In the genomic region with DNA sequence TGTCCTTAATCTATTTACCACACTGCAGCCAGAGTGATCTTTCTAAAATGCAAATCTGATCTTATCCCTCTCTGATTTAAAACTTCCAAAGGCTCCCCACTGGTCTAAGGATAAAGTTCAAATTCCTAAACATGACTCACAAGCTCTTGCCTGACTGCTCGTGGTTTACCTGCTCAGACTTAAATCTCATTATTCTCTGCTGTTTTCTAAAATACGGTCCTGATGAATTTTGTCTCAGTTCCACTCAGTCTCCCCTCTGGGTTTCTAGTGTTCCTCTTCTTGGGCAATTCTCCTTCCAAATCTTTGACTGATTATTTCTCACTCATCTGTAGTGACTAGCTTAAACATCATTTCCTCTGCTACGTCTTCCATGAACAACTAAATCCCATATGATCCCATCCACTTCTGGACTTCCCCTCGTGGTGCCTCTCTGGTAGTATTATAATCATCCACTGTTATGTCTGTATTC, we compare ENCODE assay signal across 1 cellular context.
A peak's percentile ranks its signal among the peaks of the same experiment; 100 is the strongest.
TF ChIP-seq lines count a peak whose summit lies in the region.

No MANE protein-coding gene starts in this region.

TF ChIP-seq in SK-N-SH, 30 proteins besides CTCF, POLR2A, EP300 and RAD21 (continued from another document):
- TF ChIP-seq, protein P1, sequence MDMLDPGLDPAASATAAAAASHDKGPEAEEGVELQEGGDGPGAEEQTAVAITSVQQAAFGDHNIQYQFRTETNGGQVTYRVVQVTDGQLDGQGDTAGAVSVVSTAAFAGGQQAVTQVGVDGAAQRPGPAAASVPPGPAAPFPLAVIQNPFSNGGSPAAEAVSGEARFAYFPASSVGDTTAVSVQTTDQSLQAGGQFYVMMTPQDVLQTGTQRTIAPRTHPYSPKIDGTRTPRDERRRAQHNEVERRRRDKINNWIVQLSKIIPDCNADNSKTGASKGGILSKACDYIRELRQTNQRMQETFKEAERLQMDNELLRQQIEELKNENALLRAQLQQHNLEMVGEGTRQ (IDR thresholded peaks at IDR 0.05; ENCODE audit: borderline replicate concordance, low read depth, low read length), result no peak
- no peak for TF ChIP-seq POLR2AphosphoS5 (IDR thresholded peaks at IDR 0.05; ENCODE audit: low read depth, low read length)
- peak; percentile 62 for TF ChIP-seq JUND (IDR thresholded peaks at IDR 0.05)
- TF ChIP-seq EZH2phosphoT487 (IDR thresholded peaks at IDR 0.05; ENCODE audit: borderline replicate concordance, low read depth), result no peak
- TF ChIP-seq, protein P2, sequence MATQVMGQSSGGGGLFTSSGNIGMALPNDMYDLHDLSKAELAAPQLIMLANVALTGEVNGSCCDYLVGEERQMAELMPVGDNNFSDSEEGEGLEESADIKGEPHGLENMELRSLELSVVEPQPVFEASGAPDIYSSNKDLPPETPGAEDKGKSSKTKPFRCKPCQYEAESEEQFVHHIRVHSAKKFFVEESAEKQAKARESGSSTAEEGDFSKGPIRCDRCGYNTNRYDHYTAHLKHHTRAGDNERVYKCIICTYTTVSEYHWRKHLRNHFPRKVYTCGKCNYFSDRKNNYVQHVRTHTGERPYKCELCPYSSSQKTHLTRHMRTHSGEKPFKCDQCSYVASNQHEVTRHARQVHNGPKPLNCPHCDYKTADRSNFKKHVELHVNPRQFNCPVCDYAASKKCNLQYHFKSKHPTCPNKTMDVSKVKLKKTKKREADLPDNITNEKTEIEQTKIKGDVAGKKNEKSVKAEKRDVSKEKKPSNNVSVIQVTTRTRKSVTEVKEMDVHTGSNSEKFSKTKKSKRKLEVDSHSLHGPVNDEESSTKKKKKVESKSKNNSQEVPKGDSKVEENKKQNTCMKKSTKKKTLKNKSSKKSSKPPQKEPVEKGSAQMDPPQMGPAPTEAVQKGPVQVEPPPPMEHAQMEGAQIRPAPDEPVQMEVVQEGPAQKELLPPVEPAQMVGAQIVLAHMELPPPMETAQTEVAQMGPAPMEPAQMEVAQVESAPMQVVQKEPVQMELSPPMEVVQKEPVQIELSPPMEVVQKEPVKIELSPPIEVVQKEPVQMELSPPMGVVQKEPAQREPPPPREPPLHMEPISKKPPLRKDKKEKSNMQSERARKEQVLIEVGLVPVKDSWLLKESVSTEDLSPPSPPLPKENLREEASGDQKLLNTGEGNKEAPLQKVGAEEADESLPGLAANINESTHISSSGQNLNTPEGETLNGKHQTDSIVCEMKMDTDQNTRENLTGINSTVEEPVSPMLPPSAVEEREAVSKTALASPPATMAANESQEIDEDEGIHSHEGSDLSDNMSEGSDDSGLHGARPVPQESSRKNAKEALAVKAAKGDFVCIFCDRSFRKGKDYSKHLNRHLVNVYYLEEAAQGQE (IDR thresholded peaks at IDR 0.05; ENCODE audit: low read depth, low read length), result no peak
- TF ChIP-seq, protein P3, sequence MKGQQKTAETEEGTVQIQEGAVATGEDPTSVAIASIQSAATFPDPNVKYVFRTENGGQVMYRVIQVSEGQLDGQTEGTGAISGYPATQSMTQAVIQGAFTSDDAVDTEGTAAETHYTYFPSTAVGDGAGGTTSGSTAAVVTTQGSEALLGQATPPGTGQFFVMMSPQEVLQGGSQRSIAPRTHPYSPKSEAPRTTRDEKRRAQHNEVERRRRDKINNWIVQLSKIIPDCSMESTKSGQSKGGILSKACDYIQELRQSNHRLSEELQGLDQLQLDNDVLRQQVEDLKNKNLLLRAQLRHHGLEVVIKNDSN (IDR thresholded peaks at IDR 0.05; ENCODE audit: borderline replicate concordance, low read depth), result no peak
- no peak for TF ChIP-seq FOXM1 (IDR thresholded peaks at IDR 0.05; ENCODE audit: low read depth)
- no peak for TF ChIP-seq FOXJ3 (CRISPR knock-in tag; IDR thresholded peaks at IDR 0.05)
- no peak for TF ChIP-seq GABPA (IDR thresholded peaks at IDR 0.05; ENCODE audit: low read depth)
- no peak for TF ChIP-seq GATA2 (CRISPR knock-in tag; IDR thresholded peaks at IDR 0.05)
- TF ChIP-seq YY1 (IDR thresholded peaks at IDR 0.05; ENCODE audit: low read depth), result no peak
- no peak for TF ChIP-seq CHD2 (IDR thresholded peaks at IDR 0.05; ENCODE audit: low read length, partially characterized antibody)
- TF ChIP-seq NFIC (IDR thresholded peaks at IDR 0.05; ENCODE audit: borderline replicate concordance), result peak; percentile 14; the same call in 1 of the 2 replicates
- no peak for TF ChIP-seq MEF2A (IDR thresholded peaks at IDR 0.05; ENCODE audit: borderline replicate concordance, low read depth)
- no peak for TF ChIP-seq RFX5 (IDR thresholded peaks at IDR 0.05; ENCODE audit: low read length)
- TF ChIP-seq, protein P4, sequence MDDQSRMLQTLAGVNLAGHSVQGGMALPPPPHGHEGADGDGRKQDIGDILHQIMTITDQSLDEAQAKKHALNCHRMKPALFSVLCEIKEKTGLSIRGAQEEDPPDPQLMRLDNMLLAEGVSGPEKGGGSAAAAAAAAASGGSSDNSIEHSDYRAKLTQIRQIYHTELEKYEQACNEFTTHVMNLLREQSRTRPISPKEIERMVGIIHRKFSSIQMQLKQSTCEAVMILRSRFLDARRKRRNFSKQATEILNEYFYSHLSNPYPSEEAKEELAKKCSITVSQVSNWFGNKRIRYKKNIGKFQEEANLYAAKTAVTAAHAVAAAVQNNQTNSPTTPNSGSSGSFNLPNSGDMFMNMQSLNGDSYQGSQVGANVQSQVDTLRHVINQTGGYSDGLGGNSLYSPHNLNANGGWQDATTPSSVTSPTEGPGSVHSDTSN (IDR thresholded peaks at IDR 0.05), result peak; percentile 41; the same call in 1 of the 2 replicates
- no peak for TF ChIP-seq ELF1 (IDR thresholded peaks at IDR 0.05)
- TF ChIP-seq TAF1 (IDR thresholded peaks at IDR 0.05; ENCODE audit: borderline replicate concordance, low read depth, low read length), result no peak
- no peak for TF ChIP-seq SIN3A (IDR thresholded peaks at IDR 0.05; ENCODE audit: borderline replicate concordance, low read depth, low read length)
- no peak for TF ChIP-seq MXI1 (IDR thresholded peaks at IDR 0.05; ENCODE audit: low read depth, low read length)
- TF ChIP-seq, protein P5, sequence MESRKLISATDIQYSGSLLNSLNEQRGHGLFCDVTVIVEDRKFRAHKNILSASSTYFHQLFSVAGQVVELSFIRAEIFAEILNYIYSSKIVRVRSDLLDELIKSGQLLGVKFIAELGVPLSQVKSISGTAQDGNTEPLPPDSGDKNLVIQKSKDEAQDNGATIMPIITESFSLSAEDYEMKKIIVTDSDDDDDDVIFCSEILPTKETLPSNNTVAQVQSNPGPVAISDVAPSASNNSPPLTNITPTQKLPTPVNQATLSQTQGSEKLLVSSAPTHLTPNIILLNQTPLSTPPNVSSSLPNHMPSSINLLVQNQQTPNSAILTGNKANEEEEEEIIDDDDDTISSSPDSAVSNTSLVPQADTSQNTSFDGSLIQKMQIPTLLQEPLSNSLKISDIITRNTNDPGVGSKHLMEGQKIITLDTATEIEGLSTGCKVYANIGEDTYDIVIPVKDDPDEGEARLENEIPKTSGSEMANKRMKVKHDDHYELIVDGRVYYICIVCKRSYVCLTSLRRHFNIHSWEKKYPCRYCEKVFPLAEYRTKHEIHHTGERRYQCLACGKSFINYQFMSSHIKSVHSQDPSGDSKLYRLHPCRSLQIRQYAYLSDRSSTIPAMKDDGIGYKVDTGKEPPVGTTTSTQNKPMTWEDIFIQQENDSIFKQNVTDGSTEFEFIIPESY (IDR thresholded peaks at IDR 0.05; ENCODE audit: borderline replicate concordance, low read depth), result no peak
- 0 out of 2 replicates have a peak, but pooled peaks have one; percentile 41 for TF ChIP-seq TEAD4 (IDR thresholded peaks at IDR 0.05; ENCODE audit: borderline replicate concordance, insufficient read depth)
